ENCODE assay signal across 8 cellular contexts in genomic region chr10:63166742-63167258, GRCh38. TPM values are rescaled to one million over a fixed set of nuclear protein-coding genes. Genes with fewer than 3 reads are reported as not detected.
DNase-seq lines count a peak whose midpoint lies in the region; ATAC-seq, FAIRE-seq and TF ChIP-seq lines count a peak whose summit lies in the region.

No MANE protein-coding gene starts in this region.

- H3K4me3 ChIP-seq in AG04450 (ENCODE audit: low read depth, low read length) (no peak overlapping the region), astrocyte of the spinal cord (ENCODE audit: low read depth, low read length) (no peak overlapping the region), small intestine (ENCODE audit: low read depth in 1 of 2, low read length in 2 of 2) (no peak overlapping the region)

- H3K9me3 ChIP-seq in AG04450 (ENCODE audit: control insufficient read depth, insufficient read depth, low read length), result no peaks in the 10 kb centered on the region
- no peaks in the 10 kb centered on the region for H3K9me3 ChIP-seq in small intestine (ENCODE audit: control insufficient read depth, low read depth)

- peak; percentile 65 for DNase-seq in AG04450 (ENCODE audit: low read depth, low spot score)
- DNase-seq in GM10248 (ENCODE audit: extremely low spot score), result peak; percentile 31
- DNase-seq in NCI-H510A (lab: John Stamatoyannopoulos, UW), result peak; percentile 10
- peak; percentile 82 for DNase-seq in astrocyte of the spinal cord (ENCODE audit: low read depth, low spot score)
- peak; percentile 25 for DNase-seq in iPS DF 4.7 (ENCODE audit: extremely low read depth, low spot score)
- DNase-seq in small intestine, result peak; percentile 79

- no peaks in the 10 kb centered on the region for H3K4me1 ChIP-seq in small intestine (ENCODE audit: control insufficient read depth in 2 of 2, insufficient read depth in 1 of 2, low read depth in 1 of 2, low read length in 1 of 2)

- peaks cover 5 to 17% of the 10 kb centered on the region in 2 donors for H3K36me3 ChIP-seq in small intestine (ENCODE audit: control insufficient read depth in 2 of 2, insufficient read depth in 2 of 2, low read length in 2 of 2)

- TF ChIP-seq CTCF in AG04450 (IDR thresholded peaks at IDR 0.05; ENCODE audit: low read depth, low read length), result peak; percentile 92
- peak; percentile 60 for TF ChIP-seq CTCF in GM10248 (IDR thresholded peaks at IDR 0.05; ENCODE audit: control extremely low read depth, extremely low read depth, low read depth, missing control alignments)
- TF ChIP-seq CTCF in astrocyte of the spinal cord (IDR thresholded peaks at IDR 0.05; ENCODE audit: low read depth, low read length), result peak; percentile 82

- 9 to 20% (median 11%) methylated on average over 3 of the region's 3 CpGs for WGBS in small intestine, 3 donors

- in situ Hi-C loops in astrocyte of the spinal cord (cut with HindIII; ENCODE audit: low sequenced_read_pairs), result no loop called here

- POLR2A ChIA-PET in AG04450 (lab: Yijun Ruan, JAX), result interaction anchor here (1.0 kb wide), 1 partner anchor 462 kb away, joined by 5 read pairs; no protein-coding TSS in a partner anchor
- POLR2A ChIA-PET in GM10248 (lab: Yijun Ruan, JAX), result no interaction called here

- H3K27me3 ChIP-seq in AG04450 (ENCODE audit: control insufficient read depth, insufficient read depth, low read length) (no peaks in the 10 kb centered on the region), small intestine (ENCODE audit: control insufficient read depth in 2 of 2, insufficient read depth in 2 of 2, low read length in 2 of 2) (no peaks in the 10 kb centered on the region)

- H3K27ac ChIP-seq in AG04450 (ENCODE audit: low read depth, low read length), result no peak overlapping the region
- peak overlapping the region in 1 of 2 donors; percentile 10 for H3K27ac ChIP-seq in small intestine (ENCODE audit: low read depth in 1 of 2, low read length in 1 of 2)

- no peak for FAIRE-seq in small intestine (lab: Jason Lieb, UNC)

- ATAC-seq in HG03280 (IDR thresholded peaks at IDR 0.05; ENCODE audit: unreplicated experiment) (peak; percentile 66), GM21528 (IDR thresholded peaks at IDR 0.05; ENCODE audit: low FRiP score, unreplicated experiment) (no peak)

- CTCF ChIA-PET in AG04450 (lab: Charles Lee), result interaction anchor here (0.5 to 10.6 kb wide), 85 partner anchors 8 to 902 kb away, joined by 3 to 363 read pairs (median 4); partner anchors contain the start of genes ADO and JMJD1C
- CTCF ChIA-PET in GM10248 (lab: Yijun Ruan, JAX), result interaction anchor here (0.6 to 9.2 kb wide), 76 partner anchors 10 to 810 kb away, joined by 3 to 255 read pairs (median 4); no protein-coding TSS in a partner anchor

RNA-seq across cellular contexts. Expression of gene NRBF2, which starts 33.7 kb away (rescaled TPM):
- polyA plus RNA-seq in AG04450 (2011; rRNA removed) (27.7 and 34.5 TPM in 2 replicates), small intestine (10 to 100 TPM; 14.4 to 23.5 (median 19.9) TPM)
- polyA minus RNA-seq in AG04450 (2011; rRNA and poly(A)+ RNA removed), result 13.0 and 16.0 TPM in 2 replicates

Comparison
In these comparisons a context has a peak if more than half of its experiments do, and no peak if none do; other contexts are left out.
1. DNase-seq: peak in every context shown above with its lines; median percentile 82 in astrocyte of the spinal cord; 79 in small intestine; 65 in AG04450; 31 in GM10248; 25 in iPS DF 4.7; 10 in NCI-H510A.